ENCODE assay signal across 1 cellular context in genomic region chr19:44642375-44642774, GRCh38.
TF ChIP-seq lines count a peak whose summit lies in the region.

No MANE protein-coding gene starts in this region.

TF ChIP-seq in K562, 482 proteins besides CTCF, POLR2A, EP300 and RAD21 (continued from another document and continues in another):
- TF ChIP-seq ZNF318 (IDR thresholded peaks at IDR 0.05; ENCODE audit: borderline replicate concordance in 1 of 2, low read depth in 1 of 2) (no peak), ZC3H11A (IDR thresholded peaks at IDR 0.05; ENCODE audit: low read depth, low read length) (no peak), ILK (tag; IDR thresholded peaks at IDR 0.05; ENCODE audit: borderline replicate concordance, low read depth) (no peak), FOXK1 (CRISPR knock-in tag; IDR thresholded peaks at IDR 0.05; ENCODE audit: borderline replicate concordance) (no peak), STAG1 (CRISPR knock-in tag; IDR thresholded peaks at IDR 0.05; ENCODE audit: borderline replicate concordance) (no peak), EWSR1 (IDR thresholded peaks at IDR 0.05; ENCODE audit: borderline replicate concordance, low read depth, partially characterized antibody) (no peak), SMAD4 (CRISPR knock-in tag; conservative IDR thresholded peaks at IDR 0.05) (0 out of 2 replicates have a peak, but pooled peaks have one; percentile 44), NCOA4 (IDR thresholded peaks at IDR 0.05; ENCODE audit: partially characterized antibody) (no peak), KAT2B (IDR thresholded peaks at IDR 0.05; ENCODE audit: low read depth, low read length) (no peak), CHD4 (IDR thresholded peaks at IDR 0.05; ENCODE audit: insufficient read depth, insufficient replicate concordance, low read depth, low read length, poor library complexity, severe bottlenecking) (no peak), ARID4B (CRISPR knock-in tag; IDR thresholded peaks at IDR 0.05) (no peak), PRMT5 (CRISPR knock-in tag; IDR thresholded peaks at IDR 0.05) (no peak), ZKSCAN3 (CRISPR knock-in tag; IDR thresholded peaks at IDR 0.05) (no peak), CBX1 (IDR thresholded peaks at IDR 0.05; ENCODE audit: low read depth) (no peak), NEUROD1 (IDR thresholded peaks at IDR 0.05; ENCODE audit: borderline replicate concordance, low read depth, low read length, partially characterized antibody) (no peak), ZBTB11 (CRISPR knock-in tag; IDR thresholded peaks at IDR 0.05) (no peak), TCF3 (CRISPR knock-in tag; IDR thresholded peaks at IDR 0.05) (0 out of 2 replicates have a peak, but pooled peaks have one; percentile 20), JUNB (CRISPR knock-in tag; conservative IDR thresholded peaks at IDR 0.05) (no peak), NCOR1 (IDR thresholded peaks at IDR 0.05) (peak; percentile 59), NFIC (IDR thresholded peaks at IDR 0.05) (no peak; the same call in 1 of the 2 replicates), ZBTB40 (IDR thresholded peaks at IDR 0.05) (no peak), ZBTB40 (CRISPR knock-in tag; IDR thresholded peaks at IDR 0.05) (no peak)
